Comparison of ENCODE assay signal across 13 cellular contexts in genomic region chr19:17499030-17499429, GRCh38. TPM values are rescaled to one million over a fixed set of nuclear protein-coding genes. Genes with fewer than 3 reads are reported as not detected.
A peak's percentile ranks its signal among the peaks of the same experiment; 100 is the strongest.
DNase-seq lines count a peak whose midpoint lies in the region; ATAC-seq and TF ChIP-seq lines count a peak whose summit lies in the region.
"Not testable (repeated sequence)": the region's sequence is repeated elsewhere in the genome, so short reads cannot be mapped to it uniquely, and the experiment has no call there.
"Had no signal": no experiment of that assay in that cellular context is flagged by ENCODE, and none has a peak within 500 bp of the region (broad histone marks: within the 10 kb centered on the region; RNA-seq: fewer than 3 reads in every experiment).

No MANE protein-coding gene starts in this region.

- H3K27me3 Mint-ChIP-seq in Caco-2 (ENCODE audit: insufficient read depth, unreplicated experiment); neural crest cell (ENCODE audit: low read depth): not testable (repeated sequence)
- H3K27me3 Mint-ChIP-seq in endodermal cell (ENCODE audit: insufficient read depth), result peaks cover 11% of the 10 kb centered on the region

- TF ChIP-seq POLR2A in adrenal gland (IDR thresholded peaks at IDR 0.05); gastrocnemius medialis (IDR thresholded peaks at IDR 0.05); uterus (IDR thresholded peaks at IDR 0.05): not testable (repeated sequence)

- peak overlapping the region; percentile 7 for H3K27ac Mint-ChIP-seq in Caco-2 (ENCODE audit: unreplicated experiment)
- not testable (repeated sequence) for H3K27ac Mint-ChIP-seq in endodermal cell
- peak overlapping the region; percentile 99 for H3K27ac Mint-ChIP-seq in neural crest cell (ENCODE audit: unreplicated experiment)

- peaks cover 16% of the 10 kb centered on the region for H3K4me1 ChIP-seq in Caco-2
- H3K4me1 ChIP-seq in adrenal gland (replicated peaks in 1 of 2), result peaks cover 8 to 30% of the 10 kb centered on the region in 2 donors
- H3K4me1 ChIP-seq in endodermal cell (ENCODE audit: control insufficient read depth, insufficient read depth, low read length); gastrocnemius medialis; uterus: not testable (repeated sequence)

- TF ChIP-seq CTCF in Caco-2 (IDR thresholded peaks at IDR 0.05; ENCODE audit: insufficient read depth in 1 of 2, low read depth in 1 of 2, low read length in 1 of 2, severe bottlenecking in 1 of 2, unreplicated experiment in 1 of 2); uterus (IDR thresholded peaks at IDR 0.05): not testable (repeated sequence)
- TF ChIP-seq CTCF in adrenal gland (IDR thresholded peaks at IDR 0.05) (peak in 1 of 6 experiments; percentile 10), endodermal cell (conservative IDR thresholded peaks at IDR 0.05) (peak; percentile 57), neural crest cell (conservative IDR thresholded peaks at IDR 0.05) (peak; percentile 39), gastrocnemius medialis (IDR thresholded peaks at IDR 0.05 in 4 of 5, conservative IDR thresholded peaks at IDR 0.05 in 1 of 5) (peak in 1 of 5 experiments; percentile 9)

- POLR2A ChIA-PET in Caco-2 (lab: Charles Lee), result not testable (repeated sequence)

- CTCF ChIA-PET in Caco-2 (lab: Charles Lee), result interaction anchor here (1.4 kb wide), 1 partner anchor 12 kb away, joined by 5 read pairs; the partner anchor contains the start of gene PGLS

- not testable (repeated sequence) for ATAC-seq in gastrocnemius medialis

- intact Hi-C loops in Caco-2 (cut with micrococcal nuclease; ENCODE audit: unreplicated experiment); gastrocnemius medialis (cut with DNase I; ENCODE audit: low total_unique reads); uterus (cut with DNase I; ENCODE audit: low total_unique reads): not testable (repeated sequence)
- intact Hi-C loops in adrenal gland (cut with DNase I), result loop anchor here (10.0 kb wide), 1 partner anchor 76 kb away; no protein-coding TSS in a partner anchor

- H3K27ac ChIP-seq in adrenal gland (peak overlapping the region in 4 of 5 donors; percentile 18 to 72 (median 46)), gastrocnemius medialis (peak overlapping the region; percentile 34 to 73 (median 66)), uterus (peak overlapping the region; percentile 57 to 76)
- H3K27ac ChIP-seq in endodermal cell (ENCODE audit: low read depth, low read length), result not testable (repeated sequence)

- H3K9ac ChIP-seq in endodermal cell (ENCODE audit: extremely low read depth, low read length, poor library complexity, severe bottlenecking), result not testable (repeated sequence)

- BruUV-seq in Caco-2 (replicated peaks; lab: Mats Ljungman, UMichigan), result not testable (repeated sequence)

- peaks cover 16% of the 10 kb centered on the region for H3K4me1 Mint-ChIP-seq in Caco-2 (ENCODE audit: low read depth, unreplicated experiment)
- H3K4me1 Mint-ChIP-seq in endodermal cell, result peaks cover 14% of the 10 kb centered on the region
- H3K4me1 Mint-ChIP-seq in neural crest cell, result peaks cover 33% of the 10 kb centered on the region

- in situ Hi-C loops in gastrocnemius medialis (cut with MboI; ENCODE audit: low sequenced_read_pairs in 4 of 4), result not testable (repeated sequence)

- WGBS in adrenal gland, 4 donors, result 73 to 84% (median 80%) methylated on average over 11 of the region's 11 CpGs
- 82 to 83% methylated on average over 5 to 9 of the region's 11 CpGs for WGBS in endodermal cell (ENCODE audit: insufficient coverage in 1 of 2, insufficient read length in 1 of 2), 2 experiments

- not testable (repeated sequence) for H3K36me3 ChIP-seq in Caco-2 (ENCODE audit: control insufficient read depth, insufficient read depth, low read length); endodermal cell (ENCODE audit: control insufficient read depth, insufficient read depth, low read length); uterus
- H3K36me3 ChIP-seq in adrenal gland (replicated peaks in 1 of 2) (peaks cover 0 to 24% of the 10 kb centered on the region in 2 donors), gastrocnemius medialis (peaks cover 0 to 17% of the 10 kb centered on the region in 2 donors)

- H3K27me3 ChIP-seq in Caco-2 (replicated peaks; ENCODE audit: control insufficient read depth, insufficient read depth, low read length); adrenal gland; endodermal cell (ENCODE audit: control insufficient read depth, insufficient read depth, low read length, poor library complexity, severe bottlenecking); gastrocnemius medialis; uterus: not testable (repeated sequence)

- H3K36me3 Mint-ChIP-seq in Caco-2 (ENCODE audit: insufficient read depth, unreplicated experiment); endodermal cell (ENCODE audit: low read depth); neural crest cell (ENCODE audit: low read depth): not testable (repeated sequence)

- H3K4me3 ChIP-seq in Caco-2 (ENCODE audit: low read depth, low read length); adrenal gland; endodermal cell (ENCODE audit: low read length); gastrocnemius medialis; uterus: not testable (repeated sequence)
- peak overlapping the region; percentile 23 for H3K4me3 ChIP-seq in Jurkat, Clone E6-1 (ENCODE audit: low read length)

- not testable (repeated sequence) for H3K9me3 Mint-ChIP-seq in Caco-2 (ENCODE audit: unreplicated experiment); endodermal cell; neural crest cell

- DNase-seq in Caco-2 (peak in 1 of 2 experiments; percentile 44), adrenal gland (peak in 2 of 7 donors; percentile 47 to 77), endodermal cell (peak; percentile 58), kidney tubule cell (ENCODE audit: low spot score) (peak; percentile 30)
- not testable (repeated sequence) for DNase-seq in Jurkat, Clone E6-1 (ENCODE audit: low read depth, low spot score); neural crest cell (ENCODE audit: low read depth, low spot score); gastrocnemius medialis; uterus

- H3K9me3 ChIP-seq in Caco-2; adrenal gland (replicated peaks in 1 of 3); endodermal cell (ENCODE audit: control insufficient read depth, low read length); gastrocnemius medialis; uterus: not testable (repeated sequence)

- H3K4me3 Mint-ChIP-seq in Caco-2 (ENCODE audit: unreplicated experiment), result peak overlapping the region; percentile 3
- not testable (repeated sequence) for H3K4me3 Mint-ChIP-seq in endodermal cell
- H3K4me3 Mint-ChIP-seq in neural crest cell, result peak overlapping the region; percentile 25

RNA-seq across cellular contexts. Expression of gene PGLS, which starts 12.4 kb away (rescaled TPM):
- 69.2 and 69.7 TPM in 2 replicates for total RNA-seq in Caco-2 (2022)
- 55.0 TPM for polyA plus RNA-seq in Jurkat, Clone E6-1 (2012; ENCODE audit: insufficient read depth, insufficient read length)
- 100 to 1,000 TPM in 7 of 8 donors, 10 to 100 TPM in 1; 80.4 to 181 (median 129) TPM for total RNA-seq in adrenal gland
- 100 to 1,000 TPM in 2 of 3 donors, 10 to 100 TPM in 1; 36.1 to 200 (median 134) TPM for polyA plus RNA-seq in adrenal gland
- 100 to 1,000 TPM; 121 to 132 TPM for total RNA-seq in endodermal cell
- 79.1 TPM for polyA plus RNA-seq in endodermal cell (2013, experiment 1 of 2)
- polyA plus RNA-seq in endodermal cell (2013, experiment 2 of 2), result 76.6 TPM
- total RNA-seq in neural crest cell, result 91.2 and 99.7 TPM in 2 replicates
- total RNA-seq in gastrocnemius medialis, result 10 to 100 TPM; 22.1 to 25.1 (median 23.4) TPM
- total RNA-seq in uterus, result 10 to 100 TPM; 16.9 to 41.0 (median 34.1) TPM

RNA-seq across cellular contexts. Expression of gene SLC27A1, which starts 28.7 kb away (rescaled TPM):
- total RNA-seq in Caco-2 (2022) (3.7 and 3.9 TPM in 2 replicates), adrenal gland (100 to 1,000 TPM in 1 of 8 donors, 10 to 100 TPM in 7; 22.1 to 107 (median 56.8) TPM), endodermal cell (10 to 100 TPM; 11.8 to 16.9 TPM), neural crest cell (17.4 and 17.9 TPM in 2 replicates), gastrocnemius medialis (10 to 100 TPM; 20.7 to 53.8 (median 43.7) TPM), uterus (10 to 100 TPM in 3 of 4 donors, 1 to 10 TPM in 1; 7.1 to 36.5 (median 26.9) TPM)
- polyA plus RNA-seq in Jurkat, Clone E6-1 (2012; ENCODE audit: insufficient read depth, insufficient read length), result 4.0 TPM
- polyA plus RNA-seq in adrenal gland, result 10 to 100 TPM in 2 of 3 donors, 1 to 10 TPM in 1; 6.8 to 78.8 (median 33.3) TPM
- 15.4 TPM for polyA plus RNA-seq in endodermal cell (2013, experiment 1 of 2)
- polyA plus RNA-seq in endodermal cell (2013, experiment 2 of 2), result 12.7 TPM

RNA-seq across cellular contexts. Expression of gene NXNL1, which starts 38.3 kb away (rescaled TPM):
- total RNA-seq in Caco-2 (2022) (not detected in 2 replicates), adrenal gland (1 to 10 TPM in 2 of 8 donors, under 1 TPM in 3, not detected in 3; 0.41 to 2.7 (median 0.92) TPM), endodermal cell (not detected), neural crest cell (not detected in 2 replicates), gastrocnemius medialis (not detected), uterus (not detected)
- not detected for polyA plus RNA-seq in Jurkat, Clone E6-1 (2012; ENCODE audit: insufficient read depth, insufficient read length)
- polyA plus RNA-seq in adrenal gland, result 1 to 10 TPM in 2 of 3 donors, not detected in 1; 2.6 to 4.8 TPM
- polyA plus RNA-seq in endodermal cell (2013, experiment 1 of 2), result not detected
- polyA plus RNA-seq in endodermal cell (2013, experiment 2 of 2), result not detected
- total RNA-seq: CD4-positive, alpha-beta T cell; HT-29; RPMI7951 had no signal
- polyA plus RNA-seq: A549, IgD-negative memory B cell had no signal

RNA-seq across cellular contexts. Expression of gene TMEM221, which starts 50.6 kb away (rescaled TPM):
- total RNA-seq in Caco-2 (2022) (0.37 TPM in 1 of 2 replicates, not detected in the other), adrenal gland (1 to 10 TPM in 7 of 8 donors, under 1 TPM in 1; 0.26 to 8.7 (median 5.7) TPM), endodermal cell (1 to 10 TPM; 3.5 to 4.8 TPM), neural crest cell (0.71 and 0.96 TPM in 2 replicates), gastrocnemius medialis (not detected), uterus (10 to 100 TPM in 1 of 4 donors, 1 to 10 TPM in 2, not detected in 1; 2.2 to 16.5 (median 3.9) TPM)
- polyA plus RNA-seq in Jurkat, Clone E6-1 (2012; ENCODE audit: insufficient read depth, insufficient read length), result not detected
- polyA plus RNA-seq in adrenal gland, result 1 to 10 TPM in 2 of 3 donors, under 1 TPM in 1; 0.77 to 2.8 (median 1.9) TPM
- 2.2 TPM for polyA plus RNA-seq in endodermal cell (2013, experiment 1 of 2)
- 2.0 TPM for polyA plus RNA-seq in endodermal cell (2013, experiment 2 of 2)
- total RNA-seq: CD4-positive, alpha-beta T cell; HT-29; RPMI7951 had no signal
- polyA plus RNA-seq: IgD-negative memory B cell had no signal

RNA-seq across cellular contexts. Expression of gene COLGALT1, which starts 56.4 kb away (rescaled TPM):
- 80.1 and 81.9 TPM in 2 replicates for total RNA-seq in Caco-2 (2022)
- polyA plus RNA-seq in Jurkat, Clone E6-1 (2012; ENCODE audit: insufficient read depth, insufficient read length), result 35.3 TPM
- 10 to 100 TPM; 38.3 to 79.1 (median 61.6) TPM for total RNA-seq in adrenal gland
- polyA plus RNA-seq in adrenal gland, result 10 to 100 TPM; 30.7 to 81.0 (median 39.8) TPM
- total RNA-seq in endodermal cell, result 10 to 100 TPM; 61.2 to 68.3 TPM
- 52.8 TPM for polyA plus RNA-seq in endodermal cell (2013, experiment 1 of 2)
- 49.6 TPM for polyA plus RNA-seq in endodermal cell (2013, experiment 2 of 2)
- total RNA-seq in neural crest cell, result 78.4 and 81.7 TPM in 2 replicates
- 10 to 100 TPM; 16.6 to 33.2 (median 27.5) TPM for total RNA-seq in gastrocnemius medialis
- total RNA-seq in uterus, result 10 to 100 TPM; 24.6 to 56.6 (median 52.0) TPM
